9 cellular contexts compared by ENCODE assay signal in the genomic region with DNA sequence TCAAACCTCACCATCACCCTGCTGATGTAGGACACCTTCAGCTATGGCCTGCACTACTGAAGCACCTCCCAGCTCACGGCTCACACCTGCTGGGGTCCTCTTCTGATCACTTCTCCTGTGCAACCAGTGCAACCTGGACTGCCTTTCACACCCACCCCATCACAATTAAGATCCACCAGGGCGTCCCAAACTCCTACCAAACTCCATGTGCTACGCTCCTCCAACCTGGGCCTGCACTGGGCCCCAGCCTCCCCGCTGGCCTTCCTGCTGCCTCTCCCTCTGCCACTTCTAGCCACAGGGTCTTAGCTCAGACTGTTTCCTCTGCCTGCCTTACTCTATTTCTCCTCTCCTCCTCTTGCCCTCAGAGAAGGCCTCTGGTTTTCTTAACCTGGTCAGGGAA. TPM values are rescaled to one million over a fixed set of nuclear protein-coding genes. Genes with fewer than 3 reads are reported as not detected.
DNase-seq lines count a peak whose midpoint lies in the region; ATAC-seq and TF ChIP-seq lines count a peak whose summit lies in the region.
"Had no signal": no experiment of that assay in that cellular context is flagged by ENCODE, and none has a peak within 500 bp of the region (broad histone marks: within the 10 kb centered on the region; RNA-seq: fewer than 3 reads in every experiment).

No MANE protein-coding gene starts in this region.

- H3K9me3 ChIP-seq in CD4-positive, alpha-beta T cell (ENCODE audit: control insufficient read depth, low read length), result no peaks in the 10 kb centered on the region
- H3K9me3 ChIP-seq: SJCRH30 had no signal

- no peak overlapping the region for H3K4me3 Mint-ChIP-seq in CD4-positive, alpha-beta T cell
- H3K4me3 Mint-ChIP-seq in activated naive CD8-positive, alpha-beta T cell treated with anti-CD3 and anti-CD28 coated beads, Interleukin-2, amount 10 ng/mL, durations not matched to agents 7 days and 5 days, result no peak overlapping the region
- H3K4me3 Mint-ChIP-seq in naive thymus-derived CD8-positive, alpha-beta T cell, result no peak overlapping the region

- in situ Hi-C loops in G401 (cut with HindIII; ENCODE audit: low sequenced_read_pairs) (no loop called here), ACHN (cut with HindIII; ENCODE audit: low pct_ligation_motif_present, low pct_unique_long_range_greater_than_20kb, low sequenced_read_pairs) (no loop called here)

- H3K9me3 Mint-ChIP-seq in CD4-positive, alpha-beta T cell, result no peaks in the 10 kb centered on the region
- no peaks in the 10 kb centered on the region for H3K9me3 Mint-ChIP-seq in activated naive CD8-positive, alpha-beta T cell treated with anti-CD3 and anti-CD28 coated beads, Interleukin-2, amount 10 ng/mL, durations not matched to agents 7 days and 5 days
- no peaks in the 10 kb centered on the region for H3K9me3 Mint-ChIP-seq in naive thymus-derived CD8-positive, alpha-beta T cell

- H3K27me3 ChIP-seq in CD4-positive, alpha-beta T cell (ENCODE audit: control insufficient read depth, insufficient read depth, low read length), result no peaks in the 10 kb centered on the region
- H3K27me3 ChIP-seq: SJCRH30 had no signal

- no peaks in the 10 kb centered on the region for H3K27me3 Mint-ChIP-seq in CD4-positive, alpha-beta T cell
- H3K27me3 Mint-ChIP-seq in activated naive CD8-positive, alpha-beta T cell treated with anti-CD3 and anti-CD28 coated beads, Interleukin-2, amount 10 ng/mL, durations not matched to agents 7 days and 5 days, result no peaks in the 10 kb centered on the region
- H3K27me3 Mint-ChIP-seq in naive thymus-derived CD8-positive, alpha-beta T cell, result no peaks in the 10 kb centered on the region

- H3K4me1 Mint-ChIP-seq in CD4-positive, alpha-beta T cell (ENCODE audit: low read depth), result peaks cover 42% of the 10 kb centered on the region
- peaks cover 31% of the 10 kb centered on the region for H3K4me1 Mint-ChIP-seq in activated naive CD8-positive, alpha-beta T cell treated with anti-CD3 and anti-CD28 coated beads, Interleukin-2, amount 10 ng/mL, durations not matched to agents 7 days and 5 days
- peaks cover 18 to 40% (median 34%) of the 10 kb centered on the region in 4 donors for H3K4me1 Mint-ChIP-seq in naive thymus-derived CD8-positive, alpha-beta T cell

- CTCF ChIA-PET in CD4-positive, alpha-beta T cell (lab: Charles Lee), result interaction anchor here (1.0 to 1.5 kb wide), 3 partner anchors 14 to 289 kb away, joined by 3 to 6 read pairs (median 3); no protein-coding TSS in a partner anchor

- POLR2A ChIA-PET in CD4-positive, alpha-beta T cell (lab: Charles Lee), result no interaction called here
- POLR2A ChIA-PET in activated naive CD8-positive, alpha-beta T cell treated with anti-CD3 and anti-CD28 coated beads, Interleukin-2, amount 10 ng/mL, durations not matched to agents 7 days and 5 days (lab: Charles Lee), result interaction anchor here (0.6 to 1.9 kb wide), 2 partner anchors 24 to 116 kb away, joined by 3 to 5 read pairs; no protein-coding TSS in a partner anchor
- POLR2A ChIA-PET in naive thymus-derived CD8-positive, alpha-beta T cell (lab: Charles Lee), result no interaction called here

- no peak overlapping the region for H3K27ac ChIP-seq in CD4-positive, alpha-beta T cell (ENCODE audit: low read depth, low read length)
- H3K27ac ChIP-seq: parathyroid adenoma, SJCRH30 had no signal

- no peak for ATAC-seq in CD4-positive, alpha-beta T cell (ENCODE audit: poor library complexity)
- no peak for ATAC-seq in activated naive CD8-positive, alpha-beta T cell treated with anti-CD3 and anti-CD28 coated beads, Interleukin-2, amount 10 ng/mL, durations not matched to agents 7 days and 5 days (ENCODE audit: low read depth)
- ATAC-seq in naive thymus-derived CD8-positive, alpha-beta T cell, result no peak

- DNase-seq in CD4-positive, alpha-beta T cell, result no peak
- DNase-seq in G401 (ENCODE audit: low spot score) (peak; percentile 34), ACHN (no peak), pons (ENCODE audit: low spot score) (no peak), globus pallidus (ENCODE audit: low spot score) (no peak)
- DNase-seq in activated naive CD8-positive, alpha-beta T cell treated with anti-CD3 and anti-CD28 coated beads, Interleukin-2, amount 10 ng/mL, durations not matched to agents 7 days and 5 days, result no peak
- DNase-seq in naive thymus-derived CD8-positive, alpha-beta T cell, result no peak

- no peak for TF ChIP-seq CTCF in CD4-positive, alpha-beta T cell (IDR thresholded peaks at IDR 0.05)

- intact Hi-C loops in CD4-positive, alpha-beta T cell (cut with DNase I, micrococcal nuclease), result loop anchor here (1.0 to 5.0 kb wide), 4 partner anchors 131 to 1395 kb away; no protein-coding TSS in a partner anchor

- peak overlapping the region; percentile 34 for H3K27ac Mint-ChIP-seq in CD4-positive, alpha-beta T cell
- peak overlapping the region; percentile 15 for H3K27ac Mint-ChIP-seq in activated naive CD8-positive, alpha-beta T cell treated with anti-CD3 and anti-CD28 coated beads, Interleukin-2, amount 10 ng/mL, durations not matched to agents 7 days and 5 days
- H3K27ac Mint-ChIP-seq in naive thymus-derived CD8-positive, alpha-beta T cell, result peak overlapping the region in 9 of 10 donors; percentile 32 to 82 (median 60)

- H3K36me3 Mint-ChIP-seq in CD4-positive, alpha-beta T cell (ENCODE audit: low read depth), result peaks cover 57% of the 10 kb centered on the region
- peaks cover 12% of the 10 kb centered on the region for H3K36me3 Mint-ChIP-seq in activated naive CD8-positive, alpha-beta T cell treated with anti-CD3 and anti-CD28 coated beads, Interleukin-2, amount 10 ng/mL, durations not matched to agents 7 days and 5 days
- H3K36me3 Mint-ChIP-seq in naive thymus-derived CD8-positive, alpha-beta T cell, result peaks cover 4 to 66% (median 8%) of the 10 kb centered on the region in 3 donors

RNA-seq across cellular contexts. Expression of gene MESD, which starts 12.8 kb away (rescaled TPM):
- 10 to 100 TPM in 1 of 2 experiments, 1 to 10 TPM in 1; 8.4 to 10.2 TPM for total RNA-seq in CD4-positive, alpha-beta T cell
- total RNA-seq in G401 (2014; rRNA removed; shearing (Covaris generic)), result 25.1 and 29.6 TPM in 2 replicates
- total RNA-seq in activated naive CD8-positive, alpha-beta T cell treated with anti-CD3 and anti-CD28 coated beads, Interleukin-2, amount 10 ng/mL, durations not matched to agents 7 days and 5 days, result 10 to 100 TPM; 28.0 to 28.4 TPM
- total RNA-seq in naive thymus-derived CD8-positive, alpha-beta T cell, result 10 to 100 TPM; 30.5 to 30.7 TPM
- 10 to 100 TPM; 21.3 to 30.7 (median 22.5) TPM for polyA plus RNA-seq in naive thymus-derived CD8-positive, alpha-beta T cell

RNA-seq across cellular contexts. Expression of gene TLNRD1, which starts 23.9 kb away (rescaled TPM):
- total RNA-seq in CD4-positive, alpha-beta T cell, result 10 to 100 TPM; 10.5 to 12.3 TPM
- 40.7 and 42.6 TPM in 2 replicates for total RNA-seq in G401 (2014; rRNA removed; shearing (Covaris generic))
- 10 to 100 TPM; 24.0 to 24.5 TPM for total RNA-seq in activated naive CD8-positive, alpha-beta T cell treated with anti-CD3 and anti-CD28 coated beads, Interleukin-2, amount 10 ng/mL, durations not matched to agents 7 days and 5 days
- 10 to 100 TPM; 19.2 to 19.6 TPM for total RNA-seq in naive thymus-derived CD8-positive, alpha-beta T cell
- polyA plus RNA-seq in naive thymus-derived CD8-positive, alpha-beta T cell, result 1 to 10 TPM; 2.2 to 2.9 (median 2.8) TPM
